ENCODE assay signal across 1 cellular context in genomic region chr11:19777342-19778102, GRCh38.
TF ChIP-seq lines count a peak whose summit lies in the region.

No MANE protein-coding gene starts in this region.

TF ChIP-seq in GM12878, 131 proteins besides CTCF, POLR2A, EP300 and RAD21 (continued from another document and continues in another):
- no peak for TF ChIP-seq RAD51 (IDR thresholded peaks at IDR 0.05)
- no peak for TF ChIP-seq SMAD1 (IDR thresholded peaks at IDR 0.05; ENCODE audit: low read depth, partially characterized antibody)
- TF ChIP-seq PAX5 (IDR thresholded peaks at IDR 0.05; ENCODE audit: borderline replicate concordance, low read depth, low read length) = peak; percentile 38; the same call in 1 of the 2 replicates
- TF ChIP-seq NKRF (conservative IDR thresholded peaks at IDR 0.05) = peak; percentile 83
- 0 out of 2 replicates have a peak, but pooled peaks have one; percentile 29 for TF ChIP-seq POLR2AphosphoS2 (IDR thresholded peaks at IDR 0.05; ENCODE audit: low read depth, low read length)
- TF ChIP-seq TCF3 (IDR thresholded peaks at IDR 0.05; ENCODE audit: borderline replicate concordance, insufficient read depth, low read depth, low read length) = no peak
- no peak for TF ChIP-seq CEBPB (IDR thresholded peaks at IDR 0.05; ENCODE audit: borderline replicate concordance in 1 of 2, low read depth in 2 of 2, low read length in 2 of 2)
- no peak for TF ChIP-seq KLF5 (IDR thresholded peaks at IDR 0.05; ENCODE audit: partially characterized antibody)
- no peak for TF ChIP-seq NR2C1 (IDR thresholded peaks at IDR 0.05)
- no peak for TF ChIP-seq USF1 (IDR thresholded peaks at IDR 0.05; ENCODE audit: borderline replicate concordance, extremely low read length, insufficient read depth, low read depth, low read length)
- peak; percentile 68; the same call in 1 of the 2 replicates for TF ChIP-seq NFIC (IDR thresholded peaks at IDR 0.05; ENCODE audit: low read depth, low read length)
- TF ChIP-seq RELB (IDR thresholded peaks at IDR 0.05; ENCODE audit: low read depth) = peak; percentile 96
- peak; percentile 97 for TF ChIP-seq MEF2B (IDR thresholded peaks at IDR 0.05; ENCODE audit: partially characterized antibody, poor library complexity, severe bottlenecking)
- TF ChIP-seq ATF7 (IDR thresholded peaks at IDR 0.05; ENCODE audit: low read depth) = peak; percentile 71
- no peak for TF ChIP-seq CBX3 (IDR thresholded peaks at IDR 0.05; ENCODE audit: borderline replicate concordance, low read depth)
- no peak for TF ChIP-seq MTA3 (IDR thresholded peaks at IDR 0.05; ENCODE audit: borderline replicate concordance, low read length)
- no peak for TF ChIP-seq MAX (IDR thresholded peaks at IDR 0.05; ENCODE audit: low read depth, low read length)
- TF ChIP-seq MYC (IDR thresholded peaks at IDR 0.05; ENCODE audit: insufficient read depth, insufficient read length, insufficient replicate concordance, low read length, severe bottlenecking) = no peak
- TF ChIP-seq WRNIP1 (IDR thresholded peaks at IDR 0.05; ENCODE audit: borderline replicate concordance, low read depth, low read length) = no peak
- TF ChIP-seq EED (IDR thresholded peaks at IDR 0.05; ENCODE audit: low read depth) = peak; percentile 81
- no peak for TF ChIP-seq CEBPZ (IDR thresholded peaks at IDR 0.05; ENCODE audit: low read depth, low read length)
- TF ChIP-seq GATAD2B (conservative IDR thresholded peaks at IDR 0.05; ENCODE audit: low read depth) = peak; percentile 89
- TF ChIP-seq IRF4 (IDR thresholded peaks at IDR 0.05; ENCODE audit: low read depth, low read length) = peak; percentile 81
- no peak for TF ChIP-seq TBL1XR1 (IDR thresholded peaks at IDR 0.05; ENCODE audit: low read depth, low read length)
- TF ChIP-seq PML (IDR thresholded peaks at IDR 0.05; ENCODE audit: low read length) = no peak; the same call in 1 of the 2 replicates
- no peak for TF ChIP-seq TARDBP (IDR thresholded peaks at IDR 0.05; ENCODE audit: borderline replicate concordance)
- no peak for TF ChIP-seq PRDM15 (CRISPR knock-in tag; IDR thresholded peaks at IDR 0.05)
- peak; percentile 30 for TF ChIP-seq CUX1 (IDR thresholded peaks at IDR 0.05; ENCODE audit: insufficient replicate concordance, low read depth, low read length)
- no peak for TF ChIP-seq ZNF24 (IDR thresholded peaks at IDR 0.05)
- TF ChIP-seq SMC3 (IDR thresholded peaks at IDR 0.05; ENCODE audit: borderline replicate concordance, low read length) = no peak; the same call in 1 of the 2 replicates
- no peak for TF ChIP-seq ZBTB33 (IDR thresholded peaks at IDR 0.05)
- TF ChIP-seq SUZ12 (IDR thresholded peaks at IDR 0.05; ENCODE audit: unreplicated experiment) = no peak
- no peak for TF ChIP-seq ZNF207 (IDR thresholded peaks at IDR 0.05; ENCODE audit: borderline replicate concordance)
- TF ChIP-seq PKNOX1 (IDR thresholded peaks at IDR 0.05) = no peak
- TF ChIP-seq IRF5 (IDR thresholded peaks at IDR 0.05; ENCODE audit: borderline replicate concordance) = no peak
